Comparison of ENCODE assay signal across 26 cellular contexts in genomic region chr16:64648282-64648681, GRCh38.
"Had no signal": no experiment of that assay in that cellular context is flagged by ENCODE, and none has a peak within 500 bp of the region (broad histone marks: within the 10 kb centered on the region; RNA-seq: fewer than 3 reads in every experiment).

No MANE protein-coding gene starts in this region.

- H3K4me1 Mint-ChIP-seq: activated CD4-positive, alpha-beta memory T cell treated with anti-CD3 and anti-CD28 coated beads, Interleukin-2, amount 10 ng/mL, durations not matched to agents 7 days and 5 days; activated CD4-positive, alpha-beta T cell treated with anti-CD3 and anti-CD28 coated beads for 36 hours; activated CD4-positive, alpha-beta T cell treated with anti-CD3 and anti-CD28 coated beads, Interleukin-2, amount 10 ng/mL, durations not matched to agents 24 days and 14 days; central memory CD8-positive, alpha-beta T cell; endodermal cell had no signal

- H3K36me3 Mint-ChIP-seq: activated naive CD8-positive, alpha-beta T cell had no signal

- H3K27me3 Mint-ChIP-seq: activated CD4-positive, alpha-beta memory T cell treated with anti-CD3 and anti-CD28 coated beads, Interleukin-2, amount 10 ng/mL, durations not matched to agents 7 days and 5 days; activated CD4-positive, alpha-beta T cell treated with anti-CD3 and anti-CD28 coated beads for 36 hours; activated CD4-positive, alpha-beta T cell treated with anti-CD3 and anti-CD28 coated beads, Interleukin-2, amount 10 ng/mL, durations not matched to agents 24 days and 14 days; activated naive CD8-positive, alpha-beta T cell; activated T-cell treated with anti-CD3 and anti-CD28 coated beads, Interleukin-2, amount 50 U/mL, for 24 hours; central memory CD8-positive, alpha-beta T cell; dendritic cell treated with granulocyte-macrophage colony-stimulating factor and Interleukin-4, amounts not matched to agents 40 ng/mL and 50 ng/mL, for 4 days had no signal

- H3K4me1 ChIP-seq: heart left ventricle had no signal

- H3K27ac Mint-ChIP-seq: activated CD4-positive, alpha-beta memory T cell treated with anti-CD3 and anti-CD28 coated beads, Interleukin-2, amount 10 ng/mL, durations not matched to agents 7 days and 5 days; activated CD4-positive, alpha-beta T cell treated with anti-CD3 and anti-CD28 coated beads for 36 hours; activated CD4-positive, alpha-beta T cell treated with anti-CD3 and anti-CD28 coated beads, Interleukin-2, amount 10 ng/mL, durations not matched to agents 24 days and 14 days; activated naive CD8-positive, alpha-beta T cell; activated T-cell treated with anti-CD3 and anti-CD28 coated beads, Interleukin-2, amount 50 U/mL, for 24 hours; activated T-cell treated with anti-CD3 and anti-CD28 coated beads, Interleukin-2, amount 50 U/mL, for 72 hours; dendritic cell treated with granulocyte-macrophage colony-stimulating factor and Interleukin-4, amounts not matched to agents 40 ng/mL and 50 ng/mL, for 4 days had no signal

- H3K36me3 ChIP-seq: brain microvascular endothelial cell, heart left ventricle had no signal

- H3K27ac ChIP-seq: brain microvascular endothelial cell, coronary artery, dorsolateral prefrontal cortex, heart left ventricle had no signal

- DNase-seq: activated CD4-positive, alpha-beta memory T cell treated with anti-CD3 and anti-CD28 coated beads, Interleukin-2, amount 10 ng/mL, durations not matched to agents 7 days and 5 days; activated CD4-positive, alpha-beta T cell treated with anti-CD3 and anti-CD28 coated beads for 36 hours; activated CD4-positive, alpha-beta T cell treated with anti-CD3 and anti-CD28 coated beads, Interleukin-2, amount 10 ng/mL, durations not matched to agents 24 days and 14 days; activated CD4-positive, alpha-beta T cell treated with anti-CD3 and anti-CD28 coated beads, Interleukin-2, amount 50 U/mL, for 4 hours; activated CD4-positive, CD25-positive, alpha-beta regulatory T cell; activated CD4-positive, CD25-positive, alpha-beta regulatory T cell treated with anti-CD3 and anti-CD28 coated beads, Interleukin-2, amount 50 U/mL, for 72 hours; activated CD8-positive, alpha-beta memory T cell treated with anti-CD3 and anti-CD28 coated beads, Interleukin-2, amount 50 U/mL, for 48 hours; activated gamma-delta T cell treated with Interleukin-2 at 50 U/mL for 16 hours; activated naive CD4-positive, alpha-beta T cell treated with anti-CD3 and anti-CD28 coated beads, Interleukin-2, amount 50 U/mL, for 16 hours; activated naive CD4-positive, alpha-beta T cell treated with Interleukin-2 at 50 U/mL for 16 hours; activated T-cell treated with anti-CD3 and anti-CD28 coated beads for 4 hours; activated T-cell treated with anti-CD3 and anti-CD28 coated beads, Interleukin-2, amount 50 U/mL, for 24 hours; activated T-cell treated with anti-CD3 and anti-CD28 coated beads, Interleukin-2, amount 50 U/mL, for 72 hours; amniotic stem cell; brain microvascular endothelial cell; dorsolateral prefrontal cortex; effector memory CD4-positive, alpha-beta T cell; endodermal cell; foreskin fibroblast; glutamatergic neuron; heart left ventricle; T-helper 2 cell had no signal

- H3K27me3 ChIP-seq: brain microvascular endothelial cell, dorsolateral prefrontal cortex, heart left ventricle had no signal

- H3K4me3 Mint-ChIP-seq: activated CD4-positive, alpha-beta memory T cell treated with anti-CD3 and anti-CD28 coated beads, Interleukin-2, amount 10 ng/mL, durations not matched to agents 7 days and 5 days; activated CD4-positive, alpha-beta T cell treated with anti-CD3 and anti-CD28 coated beads for 36 hours; activated CD4-positive, alpha-beta T cell treated with anti-CD3 and anti-CD28 coated beads, Interleukin-2, amount 10 ng/mL, durations not matched to agents 24 days and 14 days; activated naive CD8-positive, alpha-beta T cell; activated T-cell treated with anti-CD3 and anti-CD28 coated beads, Interleukin-2, amount 50 U/mL, for 24 hours; activated T-cell treated with anti-CD3 and anti-CD28 coated beads, Interleukin-2, amount 50 U/mL, for 72 hours; central memory CD8-positive, alpha-beta T cell; dendritic cell treated with granulocyte-macrophage colony-stimulating factor and Interleukin-4, amounts not matched to agents 40 ng/mL and 50 ng/mL, for 4 days; endodermal cell had no signal

- H3K4me3 ChIP-seq: coronary artery, dorsolateral prefrontal cortex, heart left ventricle had no signal
